Comparison of ENCODE assay signal across 8 cellular contexts in the genomic region with DNA sequence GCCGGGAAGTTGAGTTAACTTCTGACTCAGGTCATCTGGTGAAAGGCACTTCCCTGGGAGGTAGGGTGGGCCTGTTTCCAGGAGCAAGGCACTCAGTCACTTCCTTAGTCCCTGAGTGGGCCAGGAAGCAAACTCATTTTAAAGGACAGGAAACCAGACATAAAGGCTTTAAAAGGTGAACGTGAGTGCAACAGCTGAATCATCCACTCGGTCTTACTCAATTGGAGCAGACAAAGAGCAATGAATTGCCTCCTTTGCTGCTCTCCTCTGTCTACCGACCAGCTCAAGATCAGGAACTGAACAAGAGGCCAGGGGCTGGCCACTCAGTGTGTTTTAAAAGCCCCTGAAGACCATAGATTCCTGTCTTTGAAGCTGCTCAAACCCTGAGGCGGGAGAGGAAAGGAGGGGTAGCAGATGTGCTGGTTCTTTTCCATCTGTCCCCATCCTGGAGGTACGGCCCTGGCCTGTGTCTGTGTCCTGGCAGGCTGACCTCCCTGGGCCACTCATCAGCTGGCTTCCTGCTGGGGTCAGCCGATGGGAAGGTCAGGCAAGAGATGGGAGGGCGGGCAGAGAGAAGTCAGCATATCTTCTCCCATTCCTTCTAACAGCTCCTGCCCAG.
DNase-seq lines count a peak whose midpoint lies in the region; ATAC-seq and TF ChIP-seq lines count a peak whose summit lies in the region.

No MANE protein-coding gene starts in this region.

- no peak overlapping the region for H3K4me2 ChIP-seq in DND-41 (ENCODE audit: insufficient read depth, low read length)

- H3K79me2 ChIP-seq in DND-41 (ENCODE audit: insufficient read depth, low read length): no peaks in the 10 kb centered on the region

- H3K4me3 ChIP-seq in DND-41 (ENCODE audit: low read depth in 1 of 2, low read length in 2 of 2): no peak overlapping the region
- H3K4me3 ChIP-seq in mucosa of descending colon: no peak overlapping the region

- TF ChIP-seq CTCF in DND-41 (IDR thresholded peaks at IDR 0.05; ENCODE audit: borderline replicate concordance, extremely low read depth, low read length, poor library complexity, severe bottlenecking) (no peak), mucosa of descending colon (IDR thresholded peaks at IDR 0.05) (no peak)

- no peak overlapping the region for H3K9ac ChIP-seq in DND-41 (ENCODE audit: low read depth, low read length)

- 0 out of 2 replicates have a peak, but pooled peaks cover 5% of the 10 kb centered on the region for H3K4me1 ChIP-seq in DND-41 (ENCODE audit: insufficient read depth, low read length)
- H3K4me1 ChIP-seq in mucosa of descending colon (ENCODE audit: low read depth): no peaks in the 10 kb centered on the region

- H3K36me3 ChIP-seq in DND-41 (ENCODE audit: insufficient read depth, low read length) (no peaks in the 10 kb centered on the region), mucosa of descending colon (ENCODE audit: low read depth) (no peaks in the 10 kb centered on the region)

- ATAC-seq in DND-41 (ENCODE audit: insufficient read depth, low read depth) (peak; percentile 67), mucosa of descending colon (peak; percentile 91), HG02763 (IDR thresholded peaks at IDR 0.05; ENCODE audit: unreplicated experiment) (no peak), HG03342 (IDR thresholded peaks at IDR 0.05; ENCODE audit: unreplicated experiment) (no peak)

- no peak overlapping the region for H3K27ac ChIP-seq in DND-41 (ENCODE audit: low read length)

- H3K27me3 ChIP-seq in DND-41 (ENCODE audit: insufficient read depth, low read length, poor library complexity): no peaks in the 10 kb centered on the region

- H2AFZ ChIP-seq in DND-41 (ENCODE audit: low read depth, low read length): peak overlapping the region; percentile 59; the same call in 1 of the 2 replicates

- no peaks in the 10 kb centered on the region for H4K20me1 ChIP-seq in DND-41 (ENCODE audit: insufficient read depth, low read length)

- DNase-seq in DND-41 (peak; percentile 8), NCI-H2029 treated with DMSO at 0.1 percent for 48 hours (lab: John Stamatoyannopoulos, UW) (peak; percentile 41), cerebellar cortex (ENCODE audit: low spot score) (peak; percentile 72), mucosa of descending colon (no peak), HuH-7 (ENCODE audit: low spot score) (no peak), cortex of kidney (lab: John Stamatoyannopoulos, UW) (no peak)

- H3K9me3 ChIP-seq in DND-41 (ENCODE audit: insufficient read depth, low read length, severe bottlenecking) (no peaks in the 10 kb centered on the region), mucosa of descending colon (no peaks in the 10 kb centered on the region)

- intact Hi-C loops in mucosa of descending colon (cut with DNase I, micrococcal nuclease): no loop called here

Comparison
In these comparisons a context has a peak if more than half of its experiments do, and no peak if none do; other contexts are left out.
1. ATAC-seq: peak in DND-41 (single experiment) and mucosa of descending colon (single experiment); none in HG02763 (single experiment) and HG03342 (single experiment).
2. DNase-seq: peak in DND-41 (single experiment), NCI-H2029 treated with DMSO at 0.1 percent for 48 hours (single experiment) and cerebellar cortex (single experiment); none in mucosa of descending colon (0 of 3), HuH-7 (single experiment) and cortex of kidney (single experiment).